24 cellular contexts compared by ENCODE assay signal in genomic region chr7:87447251-87447650, GRCh38. TPM values are rescaled to one million over a fixed set of nuclear protein-coding genes. Genes with fewer than 3 reads are reported as not detected.
"Had no signal": no experiment of that assay in that cellular context is flagged by ENCODE, and none has a peak within 500 bp of the region (broad histone marks: within the 10 kb centered on the region; RNA-seq: fewer than 3 reads in every experiment).

No MANE protein-coding gene starts in this region.

- H3K4me1 ChIP-seq: ascending aorta, esophagus muscularis mucosa, foreskin keratinocyte, lower lobe of right lung, tibial artery, uterus had no signal

- H3K27me3 ChIP-seq: ascending aorta, esophagus muscularis mucosa, foreskin keratinocyte, tibial artery, uterus had no signal

- H3K4me3 ChIP-seq: ascending aorta, esophagus muscularis mucosa, lower lobe of right lung, tibial artery, uterus had no signal

- ATAC-seq: activated T-cell treated with anti-CD3 and anti-CD28 coated beads, Interleukin-2, amount 50 U/mL, for 72 hours; foreskin keratinocyte; left colon; lower lobe of right lung had no signal

- FAIRE-seq: endothelial cell of umbilical vein, TTC549 had no signal

- DNase-seq: activated CD4-positive, alpha-beta T cell treated with anti-CD3 and anti-CD28 coated beads, Interleukin-2, amount 50 U/mL, for 4 hours; activated effector memory CD4-positive, alpha-beta T cell treated with anti-CD3 and anti-CD28 coated beads, Interleukin-2, amount 50 U/mL, for 16 hours; activated naive CD4-positive, alpha-beta T cell treated with anti-CD3 and anti-CD28 coated beads, Interleukin-2, amount 50 U/mL, for 16 hours; activated T-cell treated with anti-CD3 and anti-CD28 coated beads, Interleukin-2, amount 50 U/mL, for 72 hours; dermis blood vessel endothelial cell; effector memory CD4-positive, alpha-beta T cell; foreskin keratinocyte; glutamatergic neuron; hippocampal formation; left colon; lower lobe of right lung; nephron progenitor cell; occipital lobe; retina; stimulated activated CD4-positive, alpha-beta T cell treated with anti-CD3 and anti-CD28 coated beads, Interleukin-12 subunit alpha, Interleukin-12 subunit beta, amount 100 ng/mL, for 4 hours; stimulated activated CD4-positive, alpha-beta T cell treated with anti-CD3 and anti-CD28 coated beads, Interleukin-1b, Interleukin-23, amount 100 ng/mL, for 48 hours; stimulated activated CD8-positive, alpha-beta memory T cell treated with anti-CD3 and anti-CD28 coated beads, Interleukin-4, amount 100 ng/mL, for 48 hours; stimulated activated naive CD4-positive, alpha-beta T cell; tibial artery; uterus had no signal

- H3K9me3 ChIP-seq: ascending aorta, esophagus muscularis mucosa, lower lobe of right lung, tibial artery, uterus had no signal

- H3K36me3 ChIP-seq: ascending aorta, esophagus muscularis mucosa, lower lobe of right lung, tibial artery, uterus had no signal

- H3K27ac ChIP-seq: ascending aorta, esophagus muscularis mucosa, foreskin keratinocyte, lower lobe of right lung, tibial artery, uterus had no signal

RNA-seq across cellular contexts. Expression of gene ABCB4, which starts 28.2 kb away (rescaled TPM):
- total RNA-seq: ascending aorta, foreskin keratinocyte, lower lobe of right lung had no signal
